In the genomic region with DNA sequence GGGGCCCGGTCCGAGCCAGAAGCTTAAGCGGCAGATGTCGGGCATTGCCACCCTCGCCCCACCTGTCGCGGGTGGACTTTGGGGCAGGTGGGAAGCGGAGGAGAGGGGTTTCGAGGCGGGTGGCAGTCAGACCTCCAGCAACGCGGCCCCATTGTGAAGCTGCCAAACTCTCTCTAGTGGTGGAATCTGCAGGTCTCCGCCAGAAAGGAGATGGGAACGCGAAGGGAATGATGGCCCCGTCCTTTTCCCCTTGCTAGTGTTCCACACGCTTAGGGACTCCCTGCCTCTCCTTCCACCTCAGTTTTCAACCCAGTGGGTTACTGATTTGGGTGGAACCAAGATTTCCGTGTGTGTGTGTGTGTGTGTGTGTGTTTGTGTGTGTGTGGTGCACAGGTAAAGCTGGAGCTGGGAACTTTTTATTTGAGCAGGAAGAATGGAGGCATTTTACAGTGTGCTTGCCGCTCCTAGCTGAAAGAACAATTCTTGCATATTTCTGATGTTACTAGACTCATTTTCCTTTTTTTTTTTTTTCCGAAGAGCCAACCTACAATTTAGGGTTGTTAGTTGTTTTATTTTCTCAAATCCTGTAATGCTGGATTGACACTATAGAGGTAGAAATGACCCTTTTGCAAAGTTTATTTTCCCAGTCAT, we compare ENCODE assay signal across 8 cellular contexts. TPM values are rescaled to one million over a fixed set of nuclear protein-coding genes. Genes with fewer than 3 reads are reported as not detected.
A peak's percentile ranks its signal among the peaks of the same experiment; 100 is the strongest.
DNase-seq lines count a peak whose midpoint lies in the region; ATAC-seq and TF ChIP-seq lines count a peak whose summit lies in the region.

No MANE protein-coding gene starts in this region.

- no peaks in the 10 kb centered on the region for H3K27me3 Mint-ChIP-seq in type B pancreatic cell

- peaks cover 63% of the 10 kb centered on the region for H3K79me2 ChIP-seq in GM23248 (ENCODE audit: insufficient read depth)
- H3K79me2 ChIP-seq in mesendoderm (ENCODE audit: control insufficient read depth, insufficient read depth, low read length) = peaks cover 26% of the 10 kb centered on the region

- peak overlapping the region; percentile 88 for H3K27ac Mint-ChIP-seq in type B pancreatic cell

- no peak overlapping the region for H2BK5ac ChIP-seq in mesendoderm (ENCODE audit: low read length)

- peaks cover 22 to 38% (median 33%) of the 10 kb centered on the region in 10 experiments for H3K4me1 ChIP-seq in BLaER1 treated with 17β-estradiol and CSF1 and Interleukin-3, amounts not matched to agents 10 nM and 100 nM
- peaks cover 33% of the 10 kb centered on the region for H3K4me1 ChIP-seq in GM23248 (ENCODE audit: insufficient read depth)
- H3K4me1 ChIP-seq in duodenal mucosa (ENCODE audit: control insufficient read depth in 1 of 2, insufficient read depth in 2 of 2, low read length in 2 of 2) = peaks cover 14 to 43% of the 10 kb centered on the region in 2 donors
- peaks cover 2% of the 10 kb centered on the region for H3K4me1 ChIP-seq in mesendoderm (ENCODE audit: control insufficient read depth, low read depth, low read length)

- peak overlapping the region; percentile 54 for H3K18ac ChIP-seq in mesendoderm (ENCODE audit: low read length)

- H3K79me1 ChIP-seq in mesendoderm (ENCODE audit: low read length) = peaks cover 3% of the 10 kb centered on the region

- H3K9me3 ChIP-seq in BLaER1 treated with 17β-estradiol and CSF1 and Interleukin-3, amounts not matched to agents 10 nM and 100 nM (replicated peaks in 1 of 11) = no peaks in the 10 kb centered on the region
- H3K9me3 ChIP-seq in GM23248 (ENCODE audit: low read depth) (no peaks in the 10 kb centered on the region), duodenal mucosa (ENCODE audit: control insufficient read depth in 1 of 2, low read length in 2 of 2) (no peaks in the 10 kb centered on the region)

- peak overlapping the region; percentile 84 to 93 (median 87) for H3K4me2 ChIP-seq in BLaER1 treated with 17β-estradiol and CSF1 and Interleukin-3, amounts not matched to agents 10 nM and 100 nM
- peak overlapping the region; percentile 85 for H3K4me2 ChIP-seq in GM23248 (ENCODE audit: unreplicated experiment)
- H3K4me2 ChIP-seq in mesendoderm (ENCODE audit: low read length) = peak overlapping the region; percentile 96

- H3K9me3 Mint-ChIP-seq in type B pancreatic cell = no peaks in the 10 kb centered on the region

- H3K4ac ChIP-seq in mesendoderm (ENCODE audit: low read depth, low read length) = no peak overlapping the region

- H3K56ac ChIP-seq in mesendoderm (ENCODE audit: low read length) = peak overlapping the region; percentile 98

- no peak overlapping the region for H2BK120ac ChIP-seq in mesendoderm (ENCODE audit: low read depth, low read length)

- no peak for TF ChIP-seq CTCF in type B pancreatic cell (conservative IDR thresholded peaks at IDR 0.05)

- peak overlapping the region; percentile 69 to 96 (median 90) for H3K4me3 ChIP-seq in BLaER1 treated with 17β-estradiol and CSF1 and Interleukin-3, amounts not matched to agents 10 nM and 100 nM
- H3K4me3 ChIP-seq in GM23248 (peak overlapping the region; percentile 93), duodenal mucosa (ENCODE audit: low read depth in 1 of 2, low read length in 2 of 2) (peak overlapping the region; percentile 89), mesendoderm (ENCODE audit: low read length) (peak overlapping the region; percentile 87)

- H4K5ac ChIP-seq in mesendoderm (ENCODE audit: low read length) = no peak overlapping the region

- H3F3A ChIP-seq in GM23248 (ENCODE audit: insufficient read depth) = peaks cover 32% of the 10 kb centered on the region

- 1 to 2% methylated on average over 19 to 20 of the region's 20 CpGs for WGBS in GM23248 (ENCODE audit: low coverage in 1 of 2, low lambda C conversion rate in 2 of 2, missing lambda C conversion rate in 2 of 2), 2 experiments
- no CpG with 5 or more reads among the region's 20 CpGs for WGBS in mesendoderm (ENCODE audit: extremely low coverage, insufficient coverage, low lambda C conversion rate)

- H2AK5ac ChIP-seq in mesendoderm (ENCODE audit: low read length) = no peak overlapping the region

- ATAC-seq in HG03280 (IDR thresholded peaks at IDR 0.05; ENCODE audit: unreplicated experiment) (no peak), GM18498 (IDR thresholded peaks at IDR 0.05; ENCODE audit: unreplicated experiment) (no peak)

- no peaks in the 10 kb centered on the region for H3K9me2 ChIP-seq in GM23248 (ENCODE audit: insufficient read depth)

- H3K4me1 Mint-ChIP-seq in type B pancreatic cell (ENCODE audit: unreplicated experiment) = peaks cover 26% of the 10 kb centered on the region

- H3K4me3 Mint-ChIP-seq in type B pancreatic cell = peak overlapping the region; percentile 95

- in situ Hi-C loops in GM23248 (cut with MboI) = no loop called here

- H2AFZ ChIP-seq in GM23248 = peak overlapping the region; percentile 89

- H2BK15ac ChIP-seq in mesendoderm (replicated peaks; ENCODE audit: low read depth) = no peak overlapping the region

- no peaks in the 10 kb centered on the region for H3K36me3 Mint-ChIP-seq in type B pancreatic cell

- H3K27ac ChIP-seq in BLaER1 treated with 17β-estradiol and CSF1 and Interleukin-3, amounts not matched to agents 10 nM and 100 nM = peak overlapping the region; percentile 59 to 97 (median 91); a peak in 21 of 22 replicates
- H3K27ac ChIP-seq in GM23248 (peak overlapping the region; percentile 65), duodenal mucosa (ENCODE audit: low read depth, low read length) (peak overlapping the region; percentile 84), mesendoderm (ENCODE audit: low read depth, low read length) (no peak overlapping the region)

- peaks cover 0 to 5% (median 0%) of the 10 kb centered on the region in 11 experiments; a peak in 3 of 22 replicates for H3K36me3 ChIP-seq in BLaER1 treated with 17β-estradiol and CSF1 and Interleukin-3, amounts not matched to agents 10 nM and 100 nM
- no peaks in the 10 kb centered on the region for H3K36me3 ChIP-seq in GM23248 (ENCODE audit: low read depth)
- H3K36me3 ChIP-seq in duodenal mucosa (ENCODE audit: control insufficient read depth in 1 of 2, insufficient read depth in 2 of 2, low read length in 2 of 2) = no peaks in the 10 kb centered on the region
- no peaks in the 10 kb centered on the region for H3K36me3 ChIP-seq in mesendoderm (ENCODE audit: control insufficient read depth, insufficient read depth, low read length)

- H3K27me3 ChIP-seq in BLaER1 treated with 17β-estradiol and CSF1 and Interleukin-3, amounts not matched to agents 10 nM and 100 nM = no peaks in the 10 kb centered on the region
- H3K27me3 ChIP-seq in GM23248 (replicated peaks; ENCODE audit: insufficient read depth) = no peaks in the 10 kb centered on the region
- no peaks in the 10 kb centered on the region for H3K27me3 ChIP-seq in duodenal mucosa (ENCODE audit: control insufficient read depth in 1 of 2, insufficient read depth in 2 of 2, low read length in 2 of 2)
- H3K27me3 ChIP-seq in mesendoderm (ENCODE audit: insufficient read depth, low read length, poor library complexity) = no peaks in the 10 kb centered on the region

- no peak overlapping the region for H3K23ac ChIP-seq in mesendoderm (ENCODE audit: low read length)

- no peak overlapping the region for H4K8ac ChIP-seq in mesendoderm (ENCODE audit: low read depth, low read length)

- DNase-seq in GM23248 (peak; percentile 70), SK-N-DZ (ENCODE audit: low spot score) (peak; percentile 59), mesendoderm (peak; percentile 69), type B pancreatic cell (ENCODE audit: extremely low spot score, unreplicated experiment) (no peak)

- H3K9ac ChIP-seq in BLaER1 treated with 17β-estradiol and CSF1 and Interleukin-3, amounts not matched to agents 10 nM and 100 nM = peak overlapping the region; percentile 78 to 96 (median 93)
- peak overlapping the region; percentile 87 for H3K9ac ChIP-seq in GM23248
- H3K9ac ChIP-seq in duodenal mucosa (ENCODE audit: low read depth in 1 of 2, low read length in 2 of 2) = peak overlapping the region; percentile 75 to 84
- H3K9ac ChIP-seq in mesendoderm (ENCODE audit: low read length) = peak overlapping the region; percentile 93

- peaks cover 0 to 56% (median 40%) of the 10 kb centered on the region in 11 experiments; a peak in 14 of 22 replicates for H4K20me1 ChIP-seq in BLaER1 treated with 17β-estradiol and CSF1 and Interleukin-3, amounts not matched to agents 10 nM and 100 nM
- peaks cover 22% of the 10 kb centered on the region; the same call in 1 of the 2 replicates for H4K20me1 ChIP-seq in GM23248 (ENCODE audit: insufficient read depth)

RNA-seq across cellular contexts. Expression of gene MACIR, which starts 1.3 kb away (rescaled TPM):
- total RNA-seq in GM23248 (2014; rRNA removed; shearing (Covaris generic)) = 31.5 and 36.3 TPM in 2 replicates
- polyA plus RNA-seq in GM23248 (2016; fragmentation: Nextera tagmentation; extraction: Ambion mirVana) = 35.6 and 35.7 TPM in 2 replicates
- polyA plus RNA-seq in SK-N-DZ (2014; cell fraction: cytosol; rRNA removed) = 33.2 and 35.7 TPM in 2 replicates
- polyA plus RNA-seq in SK-N-DZ (2014; cell fraction: nucleus; rRNA removed) = 21.1 and 33.2 TPM in 2 replicates
- 10.5 TPM for polyA plus RNA-seq in mesendoderm (2013, experiment 1 of 2)
- polyA plus RNA-seq in mesendoderm (2013, experiment 2 of 2) = 11.5 TPM
- total RNA-seq in type B pancreatic cell (ENCODE audit: low replicate concordance) = 19.3 and 20.8 TPM in 2 replicates
